Comparison of ENCODE assay signal across 8 cellular contexts in genomic region chr16:11742536-11743307, GRCh38. TPM values are rescaled to one million over a fixed set of nuclear protein-coding genes. Genes with fewer than 3 reads are reported as not detected.
A peak's percentile ranks its signal among the peaks of the same experiment; 100 is the strongest.
DNase-seq lines count a peak whose midpoint lies in the region; ATAC-seq and TF ChIP-seq lines count a peak whose summit lies in the region.

TSS of gene TXNDC11 (minus strand) at chr16:11742857. CDS start at chr16:11742730, 127 bp downstream.

- intact Hi-C loops in PC-3 (cut with micrococcal nuclease): loop anchor here (1.0 kb wide), 1 partner anchor 15 kb away; no protein-coding TSS in a partner anchor

- peaks cover 16% of the 10 kb centered on the region; the same call in 1 of the 2 replicates for H4K20me1 ChIP-seq in PC-3 (ENCODE audit: low read length)

- H3K9ac ChIP-seq in PC-3 (ENCODE audit: low read length) (peak within 1 kb of the TSS; percentile 93), mucosa of rectum (ENCODE audit: low read depth in 1 of 2, low read length in 2 of 2) (peak within 1 kb of the TSS; percentile 99)

- BruUV-seq in PC-3 (replicated peaks; lab: Mats Ljungman, UMichigan): no TSS peak

- no peak for TF ChIP-seq RAD21 in Ishikawa (IDR thresholded peaks at IDR 0.05; ENCODE audit: low read depth)

- peaks cover 20% of the 10 kb centered on the region for H3K4me1 ChIP-seq in PC-3 (ENCODE audit: insufficient read depth, low read length)
- H3K4me1 ChIP-seq in mucosa of rectum (ENCODE audit: control insufficient read depth in 2 of 2, insufficient read depth in 2 of 2, low read length in 2 of 2): peaks cover 29 to 39% of the 10 kb centered on the region in 2 donors

- CTCF ChIA-PET in PC-3 (lab: Charles Lee): interaction anchor here (1.0 kb wide), 1 partner anchor 54 kb away, joined by 4 read pairs; the partner anchor contains the start of gene ZC3H7A

- no peaks in the 10 kb centered on the region for H3F3A ChIP-seq in PC-3 (ENCODE audit: low read length, unreplicated experiment)

- TF ChIP-seq EP300 in Ishikawa (IDR thresholded peaks at IDR 0.05; ENCODE audit: borderline replicate concordance): no peak

- POLR2A ChIA-PET in PC-3 (lab: Charles Lee; ENCODE audit: unreplicated experiment): interaction anchor here (0.6 to 0.9 kb wide), 2 partner anchors 35 to 54 kb away, joined by 3 to 6 read pairs; partner anchors contain the start of gene ZC3H7A

- H3K4me3 ChIP-seq in PC-3 (ENCODE audit: low read length) (peak within 1 kb of the TSS; percentile 99), epithelial cell of proximal tubule (ENCODE audit: low read depth, low read length) (peak within 1 kb of the TSS; percentile 97), mucosa of rectum (ENCODE audit: low read length in 2 of 2) (peak within 1 kb of the TSS; percentile 91 to 93)

- TF ChIP-seq CTCF in PC-3 (conservative IDR thresholded peaks at IDR 0.05; ENCODE audit: low read depth, low read length): no peak
- no peak for TF ChIP-seq CTCF in epithelial cell of proximal tubule (conservative IDR thresholded peaks at IDR 0.05; ENCODE audit: low read depth, low read length)

- H3K27ac ChIP-seq in PC-3 (ENCODE audit: low read length) (peak within 1 kb of the TSS; percentile 69), mucosa of rectum (ENCODE audit: low read depth in 2 of 2, low read length in 2 of 2) (peak within 1 kb of the TSS; percentile 98)

- H3K27me3 ChIP-seq in PC-3 (ENCODE audit: low read length) (no peaks in the 10 kb centered on the region), mucosa of rectum (ENCODE audit: control insufficient read depth in 2 of 2, insufficient read depth in 2 of 2, low read length in 2 of 2) (no peaks in the 10 kb centered on the region)

- H2AFZ ChIP-seq in PC-3 (ENCODE audit: low read length): peak within 1 kb of the TSS; percentile 80

- DNase-seq in DMS114 treated with DMSO at 0.1 percent for 48 hours (lab: John Stamatoyannopoulos, UW; ENCODE audit: unreplicated experiment) (peak; percentile 88), PC-3 (peak; percentile 96), epithelial cell of proximal tubule (ENCODE audit: low read depth) (peak; percentile 66)
- DNase-seq in activated T-cell treated with anti-CD3 and anti-CD28 coated beads, Interleukin-2, amount 50 U/mL, for 1 hour: peak; percentile 100
- DNase-seq in stimulated activated CD8-positive, alpha-beta memory T cell treated with anti-CD3 and anti-CD28 coated beads, Interleukin-4, amount 100 ng/mL, for 48 hours: peak; percentile 100

- H3K4me2 ChIP-seq in PC-3 (ENCODE audit: low read length): peak within 1 kb of the TSS; percentile 94

- peaks cover 53% of the 10 kb centered on the region for H3K79me2 ChIP-seq in PC-3 (ENCODE audit: low read length)

- ATAC-seq in GM21576 (IDR thresholded peaks at IDR 0.05; ENCODE audit: unreplicated experiment) (peak; percentile 85), PC-3 (peak; percentile 88)

- H3K36me3 ChIP-seq in PC-3 (ENCODE audit: low read depth, low read length) (no peaks in the 10 kb centered on the region), mucosa of rectum (ENCODE audit: control insufficient read depth in 2 of 2, insufficient read depth in 2 of 2, low read length in 2 of 2) (peaks cover 0 to 3% of the 10 kb centered on the region in 2 donors)

- no peaks in the 10 kb centered on the region for H3K9me2 ChIP-seq in PC-3 (replicated peaks; ENCODE audit: low read length)

- H3K9me3 ChIP-seq in PC-3 (ENCODE audit: low read length) (no peaks in the 10 kb centered on the region), mucosa of rectum (ENCODE audit: control insufficient read depth in 2 of 2, low read length in 2 of 2) (no peaks in the 10 kb centered on the region)

TF ChIP-seq in Ishikawa, 13 proteins besides CTCF, POLR2A, EP300 and RAD21:
- TF ChIP-seq NFIC (IDR thresholded peaks at IDR 0.05) (no peak), FOXM1 (IDR thresholded peaks at IDR 0.05; ENCODE audit: borderline replicate concordance, low read depth) (no peak), CREB1 (IDR thresholded peaks at IDR 0.05; ENCODE audit: low read depth) (peak; percentile 52; the same call in 1 of the 2 replicates), TEAD4 (IDR thresholded peaks at IDR 0.05) (peak; percentile 41), TCF12 (IDR thresholded peaks at IDR 0.05; ENCODE audit: low read depth) (peak; percentile 48; the same call in 1 of the 2 replicates), ZBTB7A (IDR thresholded peaks at IDR 0.05; ENCODE audit: low read depth) (no peak), CEBPB (IDR thresholded peaks at IDR 0.05) (no peak), USF1 (IDR thresholded peaks at IDR 0.05) (no peak; the same call in 1 of the 2 replicates), YY1 (IDR thresholded peaks at IDR 0.05; ENCODE audit: low read depth) (peak; percentile 84), MAX (IDR thresholded peaks at IDR 0.05) (peak; percentile 63), TAF1 (IDR thresholded peaks at IDR 0.05; ENCODE audit: low read depth) (peak; percentile 51; the same call in 1 of the 2 replicates), REST (IDR thresholded peaks at IDR 0.05; ENCODE audit: low read depth) (no peak), EGR1 (IDR thresholded peaks at IDR 0.05) (0 out of 2 replicates have a peak, but pooled peaks have one; percentile 14)
TF ChIP-seq in Ishikawa: peak in this region for 7.

RNA-seq across cellular contexts. Expression of gene TXNDC11, which starts in this region (rescaled TPM):
- total RNA-seq in PC-3 (2014; rRNA removed): 20.2 and 26.6 TPM in 2 replicates
- total RNA-seq in epithelial cell of proximal tubule: 20.2 and 29.9 TPM in 2 replicates

Comparison
In these comparisons a context has a peak if more than half of its experiments do, and no peak if none do; other contexts are left out.
1. Peak in every context shown above with its lines: DNase-seq, ATAC-seq, H3K4me3 ChIP-seq and H3K27ac ChIP-seq.